ENCODE assay signal across 1 cellular context in the genomic region with DNA sequence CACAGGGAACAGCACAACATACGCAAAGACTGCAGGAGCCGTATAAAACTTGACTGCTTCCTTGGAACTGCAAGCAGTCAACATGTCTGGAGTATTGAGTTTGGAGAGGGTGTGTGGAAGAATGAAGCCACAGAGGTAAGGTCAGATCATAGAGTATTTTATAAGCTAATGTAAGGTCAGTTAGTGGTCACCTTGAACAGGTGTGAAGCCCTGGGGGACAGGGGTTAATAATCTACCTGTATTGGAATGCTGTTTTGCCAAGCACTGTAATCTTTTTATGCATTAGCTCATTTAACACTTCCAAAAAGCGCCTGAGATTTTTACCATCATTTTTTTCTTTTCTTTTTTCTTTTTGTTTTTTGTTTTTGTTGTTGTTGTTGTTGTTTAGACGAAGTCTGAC.
A peak's percentile ranks its signal among the peaks of the same experiment; 100 is the strongest.
TF ChIP-seq lines count a peak whose summit lies in the region.

No MANE protein-coding gene starts in this region.

TF ChIP-seq in GM12878, 131 proteins besides CTCF, POLR2A, EP300 and RAD21:
- TF ChIP-seq BMI1 (IDR thresholded peaks at IDR 0.05; ENCODE audit: borderline replicate concordance) (no peak), ZNF622 (IDR thresholded peaks at IDR 0.05) (no peak), NR2C2 (IDR thresholded peaks at IDR 0.05; ENCODE audit: borderline replicate concordance, control insufficient read depth, insufficient read length, low read depth) (peak; percentile 11), TCF12 (IDR thresholded peaks at IDR 0.05; ENCODE audit: low read depth, low read length) (no peak)
- TF ChIP-seq, protein P1, sequence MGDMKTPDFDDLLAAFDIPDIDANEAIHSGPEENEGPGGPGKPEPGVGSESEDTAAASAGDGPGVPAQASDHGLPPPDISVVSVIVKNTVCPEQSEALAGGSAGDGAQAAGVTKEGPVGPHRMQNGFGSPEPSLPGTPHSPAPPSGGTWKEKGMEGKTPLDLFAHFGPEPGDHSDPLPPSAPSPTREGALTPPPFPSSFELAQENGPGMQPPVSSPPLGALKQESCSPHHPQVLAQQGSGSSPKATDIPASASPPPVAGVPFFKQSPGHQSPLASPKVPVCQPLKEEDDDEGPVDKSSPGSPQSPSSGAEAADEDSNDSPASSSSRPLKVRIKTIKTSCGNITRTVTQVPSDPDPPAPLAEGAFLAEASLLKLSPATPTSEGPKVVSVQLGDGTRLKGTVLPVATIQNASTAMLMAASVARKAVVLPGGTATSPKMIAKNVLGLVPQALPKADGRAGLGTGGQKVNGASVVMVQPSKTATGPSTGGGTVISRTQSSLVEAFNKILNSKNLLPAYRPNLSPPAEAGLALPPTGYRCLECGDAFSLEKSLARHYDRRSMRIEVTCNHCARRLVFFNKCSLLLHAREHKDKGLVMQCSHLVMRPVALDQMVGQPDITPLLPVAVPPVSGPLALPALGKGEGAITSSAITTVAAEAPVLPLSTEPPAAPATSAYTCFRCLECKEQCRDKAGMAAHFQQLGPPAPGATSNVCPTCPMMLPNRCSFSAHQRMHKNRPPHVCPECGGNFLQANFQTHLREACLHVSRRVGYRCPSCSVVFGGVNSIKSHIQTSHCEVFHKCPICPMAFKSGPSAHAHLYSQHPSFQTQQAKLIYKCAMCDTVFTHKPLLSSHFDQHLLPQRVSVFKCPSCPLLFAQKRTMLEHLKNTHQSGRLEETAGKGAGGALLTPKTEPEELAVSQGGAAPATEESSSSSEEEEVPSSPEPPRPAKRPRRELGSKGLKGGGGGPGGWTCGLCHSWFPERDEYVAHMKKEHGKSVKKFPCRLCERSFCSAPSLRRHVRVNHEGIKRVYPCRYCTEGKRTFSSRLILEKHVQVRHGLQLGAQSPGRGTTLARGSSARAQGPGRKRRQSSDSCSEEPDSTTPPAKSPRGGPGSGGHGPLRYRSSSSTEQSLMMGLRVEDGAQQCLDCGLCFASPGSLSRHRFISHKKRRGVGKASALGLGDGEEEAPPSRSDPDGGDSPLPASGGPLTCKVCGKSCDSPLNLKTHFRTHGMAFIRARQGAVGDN (IDR thresholded peaks at IDR 0.05), result no peak
- TF ChIP-seq, protein P2, sequence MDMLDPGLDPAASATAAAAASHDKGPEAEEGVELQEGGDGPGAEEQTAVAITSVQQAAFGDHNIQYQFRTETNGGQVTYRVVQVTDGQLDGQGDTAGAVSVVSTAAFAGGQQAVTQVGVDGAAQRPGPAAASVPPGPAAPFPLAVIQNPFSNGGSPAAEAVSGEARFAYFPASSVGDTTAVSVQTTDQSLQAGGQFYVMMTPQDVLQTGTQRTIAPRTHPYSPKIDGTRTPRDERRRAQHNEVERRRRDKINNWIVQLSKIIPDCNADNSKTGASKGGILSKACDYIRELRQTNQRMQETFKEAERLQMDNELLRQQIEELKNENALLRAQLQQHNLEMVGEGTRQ (IDR thresholded peaks at IDR 0.05; ENCODE audit: borderline replicate concordance, low read depth, low read length), result no peak
